In genomic region chr17:44636562-44636961, GRCh38 we compare ENCODE assay signal across 9 cellular contexts. TPM values are rescaled to one million over a fixed set of nuclear protein-coding genes. Genes with fewer than 3 reads are reported as not detected.
DNase-seq lines count a peak whose midpoint lies in the region; ATAC-seq and TF ChIP-seq lines count a peak whose summit lies in the region.
"Had no signal": no experiment of that assay in that cellular context is flagged by ENCODE, and none has a peak within 500 bp of the region (broad histone marks: within the 10 kb centered on the region; RNA-seq: fewer than 3 reads in every experiment).

No MANE protein-coding gene starts in this region.

- H3K4me3 Mint-ChIP-seq in GM23338: no peak overlapping the region
- H3K4me3 Mint-ChIP-seq: activated naive CD8-positive, alpha-beta T cell had no signal

- H3K79me2 ChIP-seq in GM23338 (replicated peaks; ENCODE audit: insufficient read depth) (no peaks in the 10 kb centered on the region), OCI-LY7 (ENCODE audit: insufficient read depth, low read depth, low read length) (no peaks in the 10 kb centered on the region), fibroblast of lung (ENCODE audit: control insufficient read depth, insufficient read depth, low read length) (no peaks in the 10 kb centered on the region)

- no peaks in the 10 kb centered on the region for H4K20me1 ChIP-seq in GM23338 (replicated peaks; ENCODE audit: insufficient read depth)
- H4K20me1 ChIP-seq in OCI-LY7 (ENCODE audit: insufficient read depth, low read length): no peaks in the 10 kb centered on the region
- no peaks in the 10 kb centered on the region for H4K20me1 ChIP-seq in fibroblast of lung (ENCODE audit: control insufficient read depth, extremely low read depth, insufficient read depth, low read length)

- H2AFZ ChIP-seq in GM23338 (no peak overlapping the region), OCI-LY7 (ENCODE audit: low read length) (no peak overlapping the region), fibroblast of lung (ENCODE audit: low read length) (no peak overlapping the region)

- DNase-seq in GM23338 (ENCODE audit: low spot score): peak; percentile 41
- DNase-seq in OCI-LY7 (ENCODE audit: low spot score): peak; percentile 45
- DNase-seq in fibroblast of lung (ENCODE audit: low read depth in 2 of 2): peak; percentile 41 to 81
- DNase-seq in retinal pigment epithelial cell (ENCODE audit: low read depth): peak; percentile 20
- DNase-seq in C1 segment of cervical spinal cord (lab: John Stamatoyannopoulos, UW): no peak

- no peaks in the 10 kb centered on the region; the same call in 2 of the 3 replicates for H3K4me1 Mint-ChIP-seq in GM23338

- H3K4me2 ChIP-seq in GM23338 (no peak overlapping the region), OCI-LY7 (ENCODE audit: low read length) (no peak overlapping the region), fibroblast of lung (ENCODE audit: extremely low read depth, insufficient read depth, low read length) (no peak overlapping the region)

- TF ChIP-seq CTCF in 22Rv1 (IDR thresholded peaks at IDR 0.05) (0 out of 2 replicates have a peak, but pooled peaks have one; percentile 4), GM23338 (conservative IDR thresholded peaks at IDR 0.05; ENCODE audit: low read depth in 2 of 2) (peak; percentile 41 to 43; a peak in 3 of 4 replicates), OCI-LY7 (conservative IDR thresholded peaks at IDR 0.05; ENCODE audit: low read length) (peak; percentile 69), fibroblast of lung (conservative IDR thresholded peaks at IDR 0.05 in 1 of 2, IDR thresholded peaks at IDR 0.05 in 1 of 2; ENCODE audit: low read depth in 1 of 2, low read length in 2 of 2) (peak; percentile 31 to 52), retinal pigment epithelial cell (conservative IDR thresholded peaks at IDR 0.05; ENCODE audit: low read depth, low read length) (peak; percentile 48)

- H3K9me2 ChIP-seq in GM23338 (ENCODE audit: insufficient read depth): no peaks in the 10 kb centered on the region
- no peaks in the 10 kb centered on the region for H3K9me2 ChIP-seq in OCI-LY7 (ENCODE audit: insufficient read depth, low read length)

- no TSS peak for BruUV-seq in OCI-LY7 (replicated peaks; lab: Mats Ljungman, UMichigan)

- CTCF ChIA-PET in OCI-LY7 (lab: Charles Lee; ENCODE audit: unreplicated experiment): no interaction called here

- H3K27ac ChIP-seq in 22Rv1: no peak overlapping the region
- no peak overlapping the region for H3K27ac ChIP-seq in GM23338 (ENCODE audit: low read depth)
- no peak overlapping the region for H3K27ac ChIP-seq in OCI-LY7 (ENCODE audit: low read depth, low read length, poor library complexity, severe bottlenecking)
- no peak overlapping the region for H3K27ac ChIP-seq in fibroblast of lung (ENCODE audit: insufficient read depth, low read length)

- intact Hi-C loops in OCI-LY7 (cut with micrococcal nuclease; ENCODE audit: unreplicated experiment): loop anchor here (1.0 kb wide), 1 partner anchor 103 kb away; no protein-coding TSS in a partner anchor

- no peaks in the 10 kb centered on the region for H3K36me3 ChIP-seq in GM23338 (ENCODE audit: insufficient read depth)
- H3K36me3 ChIP-seq in OCI-LY7 (ENCODE audit: insufficient read depth, low read length): no peaks in the 10 kb centered on the region
- no peaks in the 10 kb centered on the region for H3K36me3 ChIP-seq in fibroblast of lung (ENCODE audit: control insufficient read depth, insufficient read depth, low read length)

- H3K27me3 Mint-ChIP-seq in GM23338 (ENCODE audit: insufficient read depth, low read depth, poor library complexity): peaks cover 4% of the 10 kb centered on the region

- H3K9me3 Mint-ChIP-seq in GM23338: no peaks in the 10 kb centered on the region

- H3K4me3 ChIP-seq in GM23338 (no peak overlapping the region), OCI-LY7 (ENCODE audit: low read depth, low read length, poor library complexity, severe bottlenecking) (no peak overlapping the region), fibroblast of lung (replicated peaks in 1 of 4; ENCODE audit: control extremely low read depth in 1 of 4, insufficient read depth in 1 of 4, low read depth in 3 of 4, low read length in 4 of 4) (no peak overlapping the region), retinal pigment epithelial cell (ENCODE audit: low read length) (no peak overlapping the region)

- H3K4me1 ChIP-seq in GM23338 (ENCODE audit: insufficient read depth) (no peaks in the 10 kb centered on the region), OCI-LY7 (ENCODE audit: insufficient read depth, low read length, poor library complexity, severe bottlenecking) (no peaks in the 10 kb centered on the region), fibroblast of lung (ENCODE audit: control insufficient read depth, extremely low read depth, insufficient read depth, low read length) (no peaks in the 10 kb centered on the region)

- no peaks in the 10 kb centered on the region for H3F3A ChIP-seq in GM23338 (replicated peaks; ENCODE audit: low read depth)

- no peaks in the 10 kb centered on the region for H3K36me3 Mint-ChIP-seq in GM23338 (ENCODE audit: low read depth)
- H3K36me3 Mint-ChIP-seq: activated naive CD8-positive, alpha-beta T cell had no signal

- H3K27ac Mint-ChIP-seq in GM23338: no peak overlapping the region
- H3K27ac Mint-ChIP-seq: activated naive CD8-positive, alpha-beta T cell had no signal

- POLR2A ChIA-PET in OCI-LY7 (lab: Charles Lee): interaction anchor here (1.5 kb wide), 1 partner anchor 9 kb away, joined by 4 read pairs; no protein-coding TSS in a partner anchor

- H3K9me3 ChIP-seq in OCI-LY7 (ENCODE audit: low read length) (no peaks in the 10 kb centered on the region), fibroblast of lung (ENCODE audit: control insufficient read depth, insufficient read depth, low read depth, low read length) (no peaks in the 10 kb centered on the region)

- H3K9ac ChIP-seq in fibroblast of lung (ENCODE audit: insufficient read depth, low read length): no peak overlapping the region

- no peak; the same call in 2 of the 3 replicates for ATAC-seq in GM23338
- ATAC-seq in GM21576 (IDR thresholded peaks at IDR 0.05; ENCODE audit: unreplicated experiment): no peak
- no peak for ATAC-seq in GM18907 (IDR thresholded peaks at IDR 0.05; ENCODE audit: unreplicated experiment)

- H3K27me3 ChIP-seq in GM23338 (ENCODE audit: insufficient read depth) (no peaks in the 10 kb centered on the region), fibroblast of lung (ENCODE audit: control insufficient read depth, insufficient read depth, low read length) (no peaks in the 10 kb centered on the region)

TF ChIP-seq in GM23338, 12 proteins besides CTCF, POLR2A, EP300 and RAD21 (continues in another document):
- no peak for TF ChIP-seq ZNF114 (CRISPR knock-in tag; IDR thresholded peaks at IDR 0.05)
- no peak for TF ChIP-seq STAT1 (IDR thresholded peaks at IDR 0.05; ENCODE audit: unreplicated experiment)
- no peak for TF ChIP-seq NANOG (IDR thresholded peaks at IDR 0.05; ENCODE audit: borderline replicate concordance)
- no peak for TF ChIP-seq EZH2phosphoT487 (IDR thresholded peaks at IDR 0.05; ENCODE audit: unreplicated experiment)

RNA-seq across cellular contexts. Expression of gene MEIOC, which starts 19.7 kb away (rescaled TPM):
- total RNA-seq in GM23338 (2014; rRNA removed; shearing (Covaris generic)): 17.2 and 23.8 TPM in 2 replicates
- 2.1 and 3.2 TPM in 2 replicates for polyA plus RNA-seq in GM23338 (2016; fragmentation: Nextera tagmentation; extraction: Ambion mirVana)
- total RNA-seq in OCI-LY7 (2014; rRNA removed; shearing (Covaris generic)): 0.03 and 0.41 TPM in 2 replicates
- total RNA-seq in OCI-LY7 (2022): 5.1 and 5.5 TPM in 2 replicates
- under 0.01 TPM in 1 of 2 replicates, not detected in the other for total RNA-seq in fibroblast of lung
- 0.07 and 0.08 TPM in 2 replicates for polyA plus RNA-seq in fibroblast of lung
- 0.36 and 0.42 TPM in 2 replicates for polyA plus RNA-seq in fibroblast of lung (2012)
- polyA minus RNA-seq in fibroblast of lung (ENCODE audit: low replicate concordance): not detected in 2 replicates

RNA-seq across cellular contexts. Expression of gene CCDC43, which starts 53.0 kb away (rescaled TPM):
- 29.8 and 35.2 TPM in 2 replicates for total RNA-seq in GM23338 (2014; rRNA removed; shearing (Covaris generic))
- polyA plus RNA-seq in GM23338 (2016; fragmentation: Nextera tagmentation; extraction: Ambion mirVana) (44.5 and 55.3 TPM in 2 replicates), fibroblast of lung (23.9 and 27.9 TPM in 2 replicates)
- total RNA-seq in OCI-LY7 (2014; rRNA removed; shearing (Covaris generic)): 33.2 and 42.4 TPM in 2 replicates
- total RNA-seq in OCI-LY7 (2022) (30.3 and 35.6 TPM in 2 replicates), fibroblast of lung (34.7 and 35.2 TPM in 2 replicates)
- 24.9 and 27.6 TPM in 2 replicates for polyA plus RNA-seq in fibroblast of lung (2012)
- not detected in 2 replicates for polyA minus RNA-seq in fibroblast of lung (ENCODE audit: low replicate concordance)

Comparison
In these comparisons a context has a peak if more than half of its experiments do, and no peak if none do; other contexts are left out.
1. CTCF ChIP-seq: peak in every context shown above with its lines; median percentile 69 in OCI-LY7; 48 in retinal pigment epithelial cell; 42 in GM23338; 42 in fibroblast of lung; 4 in 22Rv1.
2. DNase-seq: peak in GM23338 (single experiment), OCI-LY7 (single experiment), fibroblast of lung (2 of 2) and retinal pigment epithelial cell (single experiment); none in C1 segment of cervical spinal cord (0 of 14).